Comparison of ENCODE assay signal across 29 cellular contexts in the genomic region with DNA sequence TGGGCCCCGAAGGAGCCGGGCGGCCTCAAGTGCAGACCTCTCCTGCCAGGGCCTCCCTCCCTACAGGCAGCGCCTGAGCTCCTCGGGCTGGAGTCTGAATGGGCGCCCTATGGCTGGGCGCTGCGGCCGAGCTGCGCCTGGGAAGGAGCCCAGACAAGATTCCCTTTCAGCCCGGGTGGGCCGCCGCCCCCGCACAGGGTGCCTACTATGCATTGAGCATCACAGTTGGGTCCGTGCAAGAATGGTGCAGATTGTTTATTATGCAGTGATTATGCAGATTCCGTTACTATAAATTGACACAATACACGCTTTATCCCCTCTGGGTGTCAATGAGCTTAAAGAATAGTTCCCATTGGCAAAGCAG.
DNase-seq lines count a peak whose midpoint lies in the region; ATAC-seq and TF ChIP-seq lines count a peak whose summit lies in the region.
"Had no signal": no experiment of that assay in that cellular context is flagged by ENCODE, and none has a peak within 500 bp of the region (broad histone marks: within the 10 kb centered on the region; RNA-seq: fewer than 3 reads in every experiment).

No MANE protein-coding gene starts in this region.

- H3K4me1 Mint-ChIP-seq in Caco-2 (ENCODE audit: low read depth, unreplicated experiment): peaks cover 5% of the 10 kb centered on the region
- H3K4me1 Mint-ChIP-seq in CD8-positive, alpha-beta memory T cell: peaks cover 24 to 28% (median 27%) of the 10 kb centered on the region in 3 donors
- peaks cover 49% of the 10 kb centered on the region for H3K4me1 Mint-ChIP-seq in activated CD4-positive, alpha-beta T cell treated with anti-CD3 and anti-CD28 coated beads for 36 hours

- H3K27me3 ChIP-seq in right atrium auricular region: no peaks in the 10 kb centered on the region
- no peaks in the 10 kb centered on the region for H3K27me3 ChIP-seq in Caco-2 (replicated peaks; ENCODE audit: control insufficient read depth, insufficient read depth, low read length)
- no peaks in the 10 kb centered on the region for H3K27me3 ChIP-seq in CD8-positive, alpha-beta memory T cell (ENCODE audit: insufficient read depth, low read length, poor library complexity, severe bottlenecking)
- H3K27me3 ChIP-seq: esophagus muscularis mucosa, foreskin keratinocyte, transverse colon had no signal

- H3K4me1 ChIP-seq in right atrium auricular region (peaks cover 0 to 28% of the 10 kb centered on the region in 2 donors), Caco-2 (no peaks in the 10 kb centered on the region)
- H3K4me1 ChIP-seq in CD8-positive, alpha-beta memory T cell (ENCODE audit: insufficient read depth, low read length): peaks cover 15% of the 10 kb centered on the region
- H3K4me1 ChIP-seq: foreskin keratinocyte had no signal

- no TSS peak for BruUV-seq in Caco-2 (replicated peaks; lab: Mats Ljungman, UMichigan)

- POLR2A ChIA-PET in Caco-2 (lab: Charles Lee): no interaction called here
- POLR2A ChIA-PET in CD8-positive, alpha-beta memory T cell (lab: Charles Lee): no interaction called here
- POLR2A ChIA-PET in activated CD4-positive, alpha-beta T cell treated with anti-CD3 and anti-CD28 coated beads for 36 hours (lab: Charles Lee): no interaction called here

- no peak for ATAC-seq in left ventricle myocardium superior
- no peak for ATAC-seq in activated CD4-positive, alpha-beta T cell treated with anti-CD3 and anti-CD28 coated beads for 36 hours
- ATAC-seq: foreskin keratinocyte; stimulated activated naive CD8-positive, alpha-beta T cell treated with anti-CD3 and anti-CD28 coated beads, Interleukin-15, amount 100 ng/mL, for 72 hours had no signal

- no peak overlapping the region for H3K27ac Mint-ChIP-seq in Caco-2 (ENCODE audit: unreplicated experiment)
- peak overlapping the region in 1 of 8 donors; percentile 48 for H3K27ac Mint-ChIP-seq in CD8-positive, alpha-beta memory T cell
- H3K27ac Mint-ChIP-seq in activated CD4-positive, alpha-beta T cell treated with anti-CD3 and anti-CD28 coated beads for 36 hours: no peak overlapping the region
- H3K27ac Mint-ChIP-seq: IgD-negative memory B cell, nephron progenitor cell, progenitor cell of endocrine pancreas had no signal

- no peak overlapping the region for H3K27ac ChIP-seq in right atrium auricular region
- H3K27ac ChIP-seq in CD8-positive, alpha-beta memory T cell (ENCODE audit: low read depth, low read length): no peak overlapping the region
- H3K27ac ChIP-seq: esophagus muscularis mucosa, foreskin keratinocyte, transverse colon had no signal

- intact Hi-C loops in left ventricle myocardium superior (cut with micrococcal nuclease): no loop called here
- intact Hi-C loops in Caco-2 (cut with micrococcal nuclease; ENCODE audit: unreplicated experiment): no loop called here
- intact Hi-C loops in activated CD4-positive, alpha-beta T cell treated with anti-CD3 and anti-CD28 coated beads for 36 hours (cut with DNase I, micrococcal nuclease): no loop called here

- H3K36me3 Mint-ChIP-seq in Caco-2 (ENCODE audit: insufficient read depth, unreplicated experiment): peaks cover 7% of the 10 kb centered on the region
- no peaks in the 10 kb centered on the region for H3K36me3 Mint-ChIP-seq in CD8-positive, alpha-beta memory T cell
- H3K36me3 Mint-ChIP-seq in activated CD4-positive, alpha-beta T cell treated with anti-CD3 and anti-CD28 coated beads for 36 hours (ENCODE audit: low read depth): peaks cover 23% of the 10 kb centered on the region
- H3K36me3 Mint-ChIP-seq: IgD-negative memory B cell had no signal

- no peak overlapping the region for H3K4me3 Mint-ChIP-seq in Caco-2 (ENCODE audit: unreplicated experiment)
- no peak overlapping the region for H3K4me3 Mint-ChIP-seq in CD8-positive, alpha-beta memory T cell
- no peak overlapping the region for H3K4me3 Mint-ChIP-seq in activated CD4-positive, alpha-beta T cell treated with anti-CD3 and anti-CD28 coated beads for 36 hours
- H3K4me3 Mint-ChIP-seq: H9, IgD-negative memory B cell, nephron progenitor cell had no signal

- no peaks in the 10 kb centered on the region for H3K9me3 Mint-ChIP-seq in Caco-2 (ENCODE audit: unreplicated experiment)
- H3K9me3 Mint-ChIP-seq in CD8-positive, alpha-beta memory T cell: no peaks in the 10 kb centered on the region
- peaks cover 2% of the 10 kb centered on the region for H3K9me3 Mint-ChIP-seq in activated CD4-positive, alpha-beta T cell treated with anti-CD3 and anti-CD28 coated beads for 36 hours (ENCODE audit: low read depth)
- H3K9me3 Mint-ChIP-seq: H9, IgD-negative memory B cell, nephron progenitor cell had no signal

- DNase-seq in left ventricle myocardium superior (peak; percentile 19), right atrium auricular region (ENCODE audit: low spot score) (no peak), foreskin melanocyte (peak; percentile 11), middle frontal gyrus (ENCODE audit: extremely low spot score, low spot score) (peak; percentile 54), superior temporal gyrus (ENCODE audit: extremely low spot score) (peak; percentile 89), Caco-2 (no peak)
- no peak for DNase-seq in CD8-positive, alpha-beta memory T cell
- no peak for DNase-seq in activated CD4-positive, alpha-beta T cell treated with anti-CD3 and anti-CD28 coated beads for 36 hours
- DNase-seq: activated CD4-positive, alpha-beta T cell treated with anti-CD3 and anti-CD28 coated beads for 48 hours; activated CD8-positive, alpha-beta memory T cell treated with anti-CD3 and anti-CD28 coated beads for 24 hours; activated gamma-delta T cell treated with Interleukin-2 at 50 U/mL for 16 hours; activated T-cell treated with anti-CD3 and anti-CD28 coated beads, Interleukin-2, amount 50 U/mL, for 1 hour; AML-193; cortex of kidney; DMS53; foreskin keratinocyte; H9; islet precursor cell; NCI-H1694; NCI-H2171; NCI-H524; nephron progenitor cell; SHP77 treated with DMSO at 0.1 percent for 48 hours; stimulated activated CD4-positive, alpha-beta T cell treated with anti-CD3 and anti-CD28 coated beads, Interleukin-15, amount 100 ng/mL, for 24 hours; stimulated activated naive CD8-positive, alpha-beta T cell treated with anti-CD3 and anti-CD28 coated beads, Interleukin-15, amount 100 ng/mL, for 72 hours; transverse colon had no signal

- no peaks in the 10 kb centered on the region for H3K27me3 Mint-ChIP-seq in Caco-2 (ENCODE audit: insufficient read depth, unreplicated experiment)
- no peaks in the 10 kb centered on the region for H3K27me3 Mint-ChIP-seq in CD8-positive, alpha-beta memory T cell
- H3K27me3 Mint-ChIP-seq in activated CD4-positive, alpha-beta T cell treated with anti-CD3 and anti-CD28 coated beads for 36 hours: no peaks in the 10 kb centered on the region
- H3K27me3 Mint-ChIP-seq: progenitor cell of endocrine pancreas; stimulated activated naive CD8-positive, alpha-beta T cell treated with anti-CD3 and anti-CD28 coated beads, Interleukin-15, amount 100 ng/mL, for 72 hours had no signal

- H3K9me3 ChIP-seq in right atrium auricular region (no peaks in the 10 kb centered on the region), Caco-2 (peaks cover 2% of the 10 kb centered on the region; the same call in 1 of the 2 replicates)
- H3K9me3 ChIP-seq in CD8-positive, alpha-beta memory T cell (ENCODE audit: low read length): no peaks in the 10 kb centered on the region
- H3K9me3 ChIP-seq: esophagus muscularis mucosa, transverse colon had no signal

- CTCF ChIA-PET in Caco-2 (lab: Charles Lee): no interaction called here
- CTCF ChIA-PET in CD8-positive, alpha-beta memory T cell (lab: Charles Lee): no interaction called here
- CTCF ChIA-PET in activated CD4-positive, alpha-beta T cell treated with anti-CD3 and anti-CD28 coated beads for 36 hours (lab: Charles Lee): interaction anchor here (0.6 kb wide), 1 partner anchor 101 kb away, joined by 3 read pairs; no protein-coding TSS in a partner anchor

- TF ChIP-seq CTCF in right atrium auricular region (IDR thresholded peaks at IDR 0.05) (no peak), Caco-2 (IDR thresholded peaks at IDR 0.05; ENCODE audit: insufficient read depth in 1 of 2, low read depth in 1 of 2, low read length in 1 of 2, severe bottlenecking in 1 of 2, unreplicated experiment in 1 of 2) (no peak)

- H3K4me3 ChIP-seq in right atrium auricular region (no peak overlapping the region), Caco-2 (ENCODE audit: low read depth, low read length) (no peak overlapping the region)
- H3K4me3 ChIP-seq in CD8-positive, alpha-beta memory T cell (ENCODE audit: low read length): no peak overlapping the region
- H3K4me3 ChIP-seq: esophagus muscularis mucosa, transverse colon had no signal

- H3K36me3 ChIP-seq in right atrium auricular region (no peaks in the 10 kb centered on the region), Caco-2 (ENCODE audit: control insufficient read depth, insufficient read depth, low read length) (no peaks in the 10 kb centered on the region)
- no peaks in the 10 kb centered on the region for H3K36me3 ChIP-seq in CD8-positive, alpha-beta memory T cell (ENCODE audit: insufficient read depth, low read length)
- H3K36me3 ChIP-seq: transverse colon had no signal

Comparison
In these comparisons a context has a peak if more than half of its experiments do, and no peak if none do; other contexts are left out.
1. DNase-seq: peak in left ventricle myocardium superior (single experiment), foreskin melanocyte (single experiment), middle frontal gyrus (single experiment) and superior temporal gyrus (single experiment); none in right atrium auricular region (single experiment), Caco-2 (0 of 2), CD8-positive, alpha-beta memory T cell (0 of 5) and activated CD4-positive, alpha-beta T cell treated with anti-CD3 and anti-CD28 coated beads for 36 hours (single experiment).